1 cellular context compared by ENCODE assay signal in the genomic region with DNA sequence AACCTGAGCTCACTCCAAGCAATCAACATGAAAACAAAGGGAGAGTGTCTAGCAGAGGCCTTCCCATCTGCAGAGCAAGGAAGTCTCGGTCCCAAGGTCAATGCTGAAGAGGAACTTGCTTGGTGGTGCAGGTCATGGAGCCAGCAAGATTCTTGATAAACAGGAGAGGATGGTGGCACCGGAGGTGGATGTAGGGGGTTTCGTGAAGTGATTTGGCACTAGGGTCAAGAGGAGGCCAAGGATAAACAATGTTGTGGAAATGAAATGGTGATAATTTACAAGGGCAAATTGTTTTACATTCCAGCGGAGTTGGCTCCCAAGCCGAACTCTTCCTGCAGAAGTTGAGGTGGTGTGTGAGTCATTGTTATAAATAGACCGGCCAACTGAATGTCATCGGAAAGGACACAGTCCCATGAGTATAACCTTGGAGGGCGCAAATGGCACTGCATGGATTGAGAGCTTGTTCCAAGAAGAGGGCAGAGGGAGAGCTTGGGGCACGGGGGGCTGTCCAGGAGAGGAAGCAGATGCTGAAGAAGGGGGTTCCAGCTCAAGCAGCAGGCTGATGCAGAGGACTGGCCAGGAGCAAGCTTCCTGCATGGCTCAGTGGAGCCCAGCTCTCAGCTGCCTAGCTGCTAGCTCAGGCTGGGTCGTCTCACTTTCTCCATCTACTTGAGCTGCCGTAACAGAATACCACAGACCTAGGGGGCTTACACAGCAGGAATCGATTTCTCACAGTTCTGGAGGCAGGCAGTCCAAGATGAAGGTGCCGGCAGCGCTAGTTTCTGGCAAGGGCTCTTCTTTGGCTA.
TF ChIP-seq lines count a peak whose summit lies in the region.

No MANE protein-coding gene starts in this region.

TF ChIP-seq in SK-N-SH treated with all-trans-retinoic acid at 6 μM for 48 hours, 23 proteins besides CTCF, POLR2A, EP300 and RAD21 (continued from another document):
- TF ChIP-seq CREB5 (CRISPR knock-in tag; IDR thresholded peaks at IDR 0.05; ENCODE audit: low read depth) (no peak), ISL1 (CRISPR knock-in tag; IDR thresholded peaks at IDR 0.05) (no peak), ZNF8 (CRISPR knock-in tag; IDR thresholded peaks at IDR 0.05) (no peak), BACH2 (CRISPR knock-in tag; IDR thresholded peaks at IDR 0.05; ENCODE audit: borderline replicate concordance) (no peak), ZFP3 (CRISPR knock-in tag; IDR thresholded peaks at IDR 0.05) (no peak), SNAI2 (CRISPR knock-in tag; IDR thresholded peaks at IDR 0.05) (no peak), ZNF70 (CRISPR knock-in tag; IDR thresholded peaks at IDR 0.05) (no peak), CSDC2 (CRISPR knock-in tag; IDR thresholded peaks at IDR 0.05) (no peak)
TF ChIP-seq in SK-N-SH treated with all-trans-retinoic acid at 6 μM for 48 hours: peak in this region for 0.
